Comparison of ENCODE assay signal across 22 cellular contexts in the genomic region with DNA sequence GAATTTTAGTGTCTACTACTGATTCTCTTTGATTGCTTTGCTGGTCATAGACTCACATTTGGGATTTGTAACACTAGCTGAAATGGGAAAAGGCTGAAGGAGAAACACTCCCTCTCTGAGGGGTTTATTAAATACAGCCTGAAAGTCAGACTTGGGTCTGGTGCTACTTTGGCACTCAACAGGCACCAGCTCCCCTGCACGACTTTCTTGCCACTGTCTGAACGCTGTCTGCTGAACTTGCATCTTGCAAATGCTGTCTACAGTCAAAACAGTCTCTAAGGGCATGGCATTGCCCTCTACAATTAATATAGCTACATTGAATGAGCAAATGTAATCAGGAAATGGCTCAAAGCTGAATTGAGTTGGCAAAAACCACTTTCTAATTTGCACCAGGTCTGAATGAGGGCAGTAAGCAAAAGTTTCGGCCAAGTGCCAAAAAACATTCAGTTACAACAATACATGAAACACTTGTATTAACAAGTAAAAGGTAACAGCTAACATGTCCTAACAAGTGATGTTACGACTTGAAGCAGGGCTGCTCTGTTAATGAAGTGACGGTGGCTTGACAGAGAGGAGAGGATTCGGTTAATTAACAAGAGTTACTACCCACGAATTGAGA.
DNase-seq lines count a peak whose midpoint lies in the region; ATAC-seq, FAIRE-seq and TF ChIP-seq lines count a peak whose summit lies in the region.
"Had no signal": no experiment of that assay in that cellular context is flagged by ENCODE, and none has a peak within 500 bp of the region (broad histone marks: within the 10 kb centered on the region; RNA-seq: fewer than 3 reads in every experiment).

No MANE protein-coding gene starts in this region.

- H3K4me3 Mint-ChIP-seq in mesothelial cell of epicardium, result no peak overlapping the region
- H3K4me3 Mint-ChIP-seq: activated B cell treated with CpG ODN at 0.5 μM for 24 hours; activated CD4-positive, alpha-beta memory T cell treated with anti-CD3 and anti-CD28 coated beads for 36 hours; neural crest cell had no signal

- no peak for TF ChIP-seq CTCF in endothelial cell of umbilical vein (IDR thresholded peaks at IDR 0.05; ENCODE audit: extremely low read depth in 1 of 2, insufficient read depth in 1 of 2, low read depth in 1 of 2, low read length in 2 of 2)
- TF ChIP-seq CTCF in mesothelial cell of epicardium (IDR thresholded peaks at IDR 0.05; ENCODE audit: unreplicated experiment), result no peak

- H3K36me3 Mint-ChIP-seq in mesothelial cell of epicardium, result peaks cover 8% of the 10 kb centered on the region

- no peak overlapping the region for H3K27ac ChIP-seq in endothelial cell of umbilical vein (ENCODE audit: insufficient read depth, low read depth, low read length)
- H3K27ac ChIP-seq: heart left ventricle, left ventricle myocardium inferior, testis had no signal

- POLR2A ChIA-PET in endothelial cell of umbilical vein (lab: Charles Lee), result no interaction called here

- no peak overlapping the region for H3K9ac ChIP-seq in endothelial cell of umbilical vein (replicated peaks; ENCODE audit: extremely low read depth, insufficient read depth, low read length)

- H3K4me1 ChIP-seq in endothelial cell of umbilical vein (ENCODE audit: control insufficient read depth, extremely low read depth, insufficient read depth, low read length), result peaks cover 16% of the 10 kb centered on the region
- H3K4me1 ChIP-seq: testis had no signal

- peaks cover 26% of the 10 kb centered on the region for H3K4me1 Mint-ChIP-seq in mesothelial cell of epicardium
- H3K4me1 Mint-ChIP-seq: activated B cell treated with CpG ODN at 0.5 μM for 24 hours had no signal

- H3K4me3 ChIP-seq in endothelial cell of umbilical vein (replicated peaks in 1 of 3; ENCODE audit: insufficient read depth in 1 of 3, low read depth in 1 of 3, low read length in 3 of 3), result no peak overlapping the region
- H3K4me3 ChIP-seq: heart left ventricle, K562, left ventricle myocardium inferior, mucosa of descending colon, testis had no signal

- no peaks in the 10 kb centered on the region for H3K27me3 Mint-ChIP-seq in mesothelial cell of epicardium (ENCODE audit: low read depth)
- H3K27me3 Mint-ChIP-seq: activated B cell treated with CpG ODN at 0.5 μM for 24 hours; activated CD4-positive, alpha-beta memory T cell treated with anti-CD3 and anti-CD28 coated beads for 36 hours; brain had no signal

- peak; percentile 67 for DNase-seq in HPDE6-E6E7 (ENCODE audit: extremely low spot score)
- DNase-seq in NCI-H2196 treated with DMSO at 0.1 percent for 48 hours (lab: John Stamatoyannopoulos, UW; ENCODE audit: unreplicated experiment), result peak; percentile 10
- DNase-seq in endothelial cell of umbilical vein (ENCODE audit: low read depth, low spot score), result peak; percentile 77
- DNase-seq in renal cortical epithelial cell (ENCODE audit: low read depth), result peak; percentile 42
- DNase-seq in mesothelial cell of epicardium (ENCODE audit: low spot score in 2 of 2, unreplicated experiment in 2 of 2), result no peak
- DNase-seq in pons (ENCODE audit: low spot score), result no peak
- DNase-seq: activated B cell treated with CpG ODN at 0.5 μM for 24 hours; activated CD4-positive, alpha-beta memory T cell treated with anti-CD3 and anti-CD28 coated beads for 36 hours; GF-D8; heart left ventricle; left ventricle myocardium inferior; mucosa of descending colon; NCI-H1930; NCI-H524 treated with DMSO at 0.1 percent for 48 hours; stimulated activated CD4-positive, alpha-beta T cell treated with anti-CD3 and anti-CD28 coated beads, Interleukin-1b, Interleukin-23, amount 100 ng/mL, for 48 hours; T1000; testis had no signal

- no peak overlapping the region for H2AFZ ChIP-seq in endothelial cell of umbilical vein (ENCODE audit: low read depth, low read length)

- no peaks in the 10 kb centered on the region for H4K20me1 ChIP-seq in endothelial cell of umbilical vein (replicated peaks; ENCODE audit: control insufficient read depth, extremely low read depth, insufficient read depth, low read length)

- no TSS peak for BruUV-seq in endothelial cell of umbilical vein (replicated peaks; lab: Mats Ljungman, UMichigan)

- H3K36me3 ChIP-seq in endothelial cell of umbilical vein (ENCODE audit: control insufficient read depth in 2 of 2, extremely low read depth in 1 of 2, insufficient read depth in 2 of 2, low read length in 2 of 2), result no peaks in the 10 kb centered on the region
- H3K36me3 ChIP-seq: heart left ventricle, left ventricle myocardium inferior had no signal

- H3K27me3 ChIP-seq in endothelial cell of umbilical vein (ENCODE audit: control insufficient read depth in 2 of 2, insufficient read depth in 2 of 2, low read length in 2 of 2), result no peaks in the 10 kb centered on the region
- H3K27me3 ChIP-seq: heart left ventricle, testis had no signal

- H3K79me2 ChIP-seq in endothelial cell of umbilical vein (ENCODE audit: control insufficient read depth, insufficient read depth, low read length), result no peaks in the 10 kb centered on the region

- no peaks in the 10 kb centered on the region for H3K9me1 ChIP-seq in endothelial cell of umbilical vein (replicated peaks; ENCODE audit: control insufficient read depth, extremely low read depth, insufficient read depth, low read length)

- no peak overlapping the region for H3K4me2 ChIP-seq in endothelial cell of umbilical vein (ENCODE audit: insufficient read depth, low read length)

- H3K9me3 ChIP-seq in endothelial cell of umbilical vein (replicated peaks; ENCODE audit: control insufficient read depth, insufficient read depth, low read length), result no peaks in the 10 kb centered on the region
- H3K9me3 ChIP-seq: testis had no signal

- peaks cover 10% of the 10 kb centered on the region for H3K9me3 Mint-ChIP-seq in mesothelial cell of epicardium
- H3K9me3 Mint-ChIP-seq: neural crest cell had no signal

- H3K27ac Mint-ChIP-seq in mesothelial cell of epicardium, result no peak overlapping the region
- H3K27ac Mint-ChIP-seq: activated B cell treated with CpG ODN at 0.5 μM for 24 hours; activated CD4-positive, alpha-beta memory T cell treated with anti-CD3 and anti-CD28 coated beads for 36 hours had no signal

- CTCF ChIA-PET in endothelial cell of umbilical vein (lab: Charles Lee), result interaction anchor here (0.5 to 1.9 kb wide), 5 partner anchors 43 to 173 kb away, joined by 3 to 6 read pairs (median 3); no protein-coding TSS in a partner anchor

- dilution Hi-C loops in endothelial cell of umbilical vein (cut with MboI; ENCODE audit: extremely low pct_ligation_motif_present, low sequenced_read_pairs), result no loop called here

- ATAC-seq in GM18498 (IDR thresholded peaks at IDR 0.05; ENCODE audit: unreplicated experiment), result no peak
- ATAC-seq: HCT116, heart left ventricle, K562, mucosa of descending colon had no signal

- intact Hi-C loops in endothelial cell of umbilical vein (cut with micrococcal nuclease), result loop anchor here (10.0 kb wide), 1 partner anchor 286 kb away; no protein-coding TSS in a partner anchor

- peak; percentile 79 for FAIRE-seq in endothelial cell of umbilical vein (lab: Jason Lieb, UNC)
- FAIRE-seq: K562 had no signal

- no peak for TF ChIP-seq POLR2A in endothelial cell of umbilical vein (IDR thresholded peaks at IDR 0.05; ENCODE audit: low read depth, low read length)

TF ChIP-seq in endothelial cell of umbilical vein, 7 proteins besides CTCF, POLR2A, EP300 and RAD21:
- TF ChIP-seq EZH2 (IDR thresholded peaks at IDR 0.05; ENCODE audit: borderline replicate concordance, low read depth, low read length, severe bottlenecking) (no peak), MAX (IDR thresholded peaks at IDR 0.05; ENCODE audit: insufficient read depth, insufficient read length) (no peak), FOS (IDR thresholded peaks at IDR 0.05; ENCODE audit: borderline replicate concordance, insufficient read depth, low read length) (no peak), JUN (IDR thresholded peaks at IDR 0.05; ENCODE audit: borderline replicate concordance, insufficient read depth, insufficient read length, low read depth) (no peak), POLR2AphosphoS5 (IDR thresholded peaks at IDR 0.05; ENCODE audit: insufficient read depth, low read depth, low read length) (no peak), MYC (IDR thresholded peaks at IDR 0.05; ENCODE audit: low read depth, low read length) (no peak), GATA2 (IDR thresholded peaks at IDR 0.05; ENCODE audit: insufficient read depth, insufficient read length, low read depth, low read length) (no peak)

Comparison
In these comparisons a context has a peak if more than half of its experiments do, and no peak if none do; other contexts are left out.
1. DNase-seq: peak in HPDE6-E6E7 (single experiment), NCI-H2196 treated with DMSO at 0.1 percent for 48 hours (single experiment), endothelial cell of umbilical vein (single experiment) and renal cortical epithelial cell (single experiment); none in mesothelial cell of epicardium (0 of 2) and pons (single experiment).